1 cellular context compared by ENCODE assay signal in the genomic region with DNA sequence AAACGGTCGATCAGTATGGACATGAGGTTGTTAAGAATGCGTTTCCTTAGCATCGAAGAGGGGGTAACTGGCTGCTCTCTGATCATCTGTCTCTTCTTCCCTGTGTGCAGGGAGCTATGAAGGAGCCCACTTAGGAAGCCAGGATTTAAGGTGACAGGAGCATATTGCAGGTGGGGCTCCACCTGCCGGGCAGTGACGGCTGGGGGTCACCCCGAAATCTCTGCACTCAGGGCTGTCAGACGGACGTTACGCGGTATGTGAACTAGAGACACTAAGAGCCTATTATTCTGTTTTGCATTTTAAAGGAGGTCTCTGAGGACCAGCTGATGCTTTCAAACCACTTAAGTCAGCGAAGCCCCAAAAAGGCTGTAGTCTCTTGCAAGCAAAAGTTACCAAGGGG.
TF ChIP-seq lines count a peak whose summit lies in the region.

No MANE protein-coding gene starts in this region.

TF ChIP-seq in GM23338, 12 proteins besides CTCF, POLR2A, EP300 and RAD21 (continued from another document):
- TF ChIP-seq, protein P1, sequence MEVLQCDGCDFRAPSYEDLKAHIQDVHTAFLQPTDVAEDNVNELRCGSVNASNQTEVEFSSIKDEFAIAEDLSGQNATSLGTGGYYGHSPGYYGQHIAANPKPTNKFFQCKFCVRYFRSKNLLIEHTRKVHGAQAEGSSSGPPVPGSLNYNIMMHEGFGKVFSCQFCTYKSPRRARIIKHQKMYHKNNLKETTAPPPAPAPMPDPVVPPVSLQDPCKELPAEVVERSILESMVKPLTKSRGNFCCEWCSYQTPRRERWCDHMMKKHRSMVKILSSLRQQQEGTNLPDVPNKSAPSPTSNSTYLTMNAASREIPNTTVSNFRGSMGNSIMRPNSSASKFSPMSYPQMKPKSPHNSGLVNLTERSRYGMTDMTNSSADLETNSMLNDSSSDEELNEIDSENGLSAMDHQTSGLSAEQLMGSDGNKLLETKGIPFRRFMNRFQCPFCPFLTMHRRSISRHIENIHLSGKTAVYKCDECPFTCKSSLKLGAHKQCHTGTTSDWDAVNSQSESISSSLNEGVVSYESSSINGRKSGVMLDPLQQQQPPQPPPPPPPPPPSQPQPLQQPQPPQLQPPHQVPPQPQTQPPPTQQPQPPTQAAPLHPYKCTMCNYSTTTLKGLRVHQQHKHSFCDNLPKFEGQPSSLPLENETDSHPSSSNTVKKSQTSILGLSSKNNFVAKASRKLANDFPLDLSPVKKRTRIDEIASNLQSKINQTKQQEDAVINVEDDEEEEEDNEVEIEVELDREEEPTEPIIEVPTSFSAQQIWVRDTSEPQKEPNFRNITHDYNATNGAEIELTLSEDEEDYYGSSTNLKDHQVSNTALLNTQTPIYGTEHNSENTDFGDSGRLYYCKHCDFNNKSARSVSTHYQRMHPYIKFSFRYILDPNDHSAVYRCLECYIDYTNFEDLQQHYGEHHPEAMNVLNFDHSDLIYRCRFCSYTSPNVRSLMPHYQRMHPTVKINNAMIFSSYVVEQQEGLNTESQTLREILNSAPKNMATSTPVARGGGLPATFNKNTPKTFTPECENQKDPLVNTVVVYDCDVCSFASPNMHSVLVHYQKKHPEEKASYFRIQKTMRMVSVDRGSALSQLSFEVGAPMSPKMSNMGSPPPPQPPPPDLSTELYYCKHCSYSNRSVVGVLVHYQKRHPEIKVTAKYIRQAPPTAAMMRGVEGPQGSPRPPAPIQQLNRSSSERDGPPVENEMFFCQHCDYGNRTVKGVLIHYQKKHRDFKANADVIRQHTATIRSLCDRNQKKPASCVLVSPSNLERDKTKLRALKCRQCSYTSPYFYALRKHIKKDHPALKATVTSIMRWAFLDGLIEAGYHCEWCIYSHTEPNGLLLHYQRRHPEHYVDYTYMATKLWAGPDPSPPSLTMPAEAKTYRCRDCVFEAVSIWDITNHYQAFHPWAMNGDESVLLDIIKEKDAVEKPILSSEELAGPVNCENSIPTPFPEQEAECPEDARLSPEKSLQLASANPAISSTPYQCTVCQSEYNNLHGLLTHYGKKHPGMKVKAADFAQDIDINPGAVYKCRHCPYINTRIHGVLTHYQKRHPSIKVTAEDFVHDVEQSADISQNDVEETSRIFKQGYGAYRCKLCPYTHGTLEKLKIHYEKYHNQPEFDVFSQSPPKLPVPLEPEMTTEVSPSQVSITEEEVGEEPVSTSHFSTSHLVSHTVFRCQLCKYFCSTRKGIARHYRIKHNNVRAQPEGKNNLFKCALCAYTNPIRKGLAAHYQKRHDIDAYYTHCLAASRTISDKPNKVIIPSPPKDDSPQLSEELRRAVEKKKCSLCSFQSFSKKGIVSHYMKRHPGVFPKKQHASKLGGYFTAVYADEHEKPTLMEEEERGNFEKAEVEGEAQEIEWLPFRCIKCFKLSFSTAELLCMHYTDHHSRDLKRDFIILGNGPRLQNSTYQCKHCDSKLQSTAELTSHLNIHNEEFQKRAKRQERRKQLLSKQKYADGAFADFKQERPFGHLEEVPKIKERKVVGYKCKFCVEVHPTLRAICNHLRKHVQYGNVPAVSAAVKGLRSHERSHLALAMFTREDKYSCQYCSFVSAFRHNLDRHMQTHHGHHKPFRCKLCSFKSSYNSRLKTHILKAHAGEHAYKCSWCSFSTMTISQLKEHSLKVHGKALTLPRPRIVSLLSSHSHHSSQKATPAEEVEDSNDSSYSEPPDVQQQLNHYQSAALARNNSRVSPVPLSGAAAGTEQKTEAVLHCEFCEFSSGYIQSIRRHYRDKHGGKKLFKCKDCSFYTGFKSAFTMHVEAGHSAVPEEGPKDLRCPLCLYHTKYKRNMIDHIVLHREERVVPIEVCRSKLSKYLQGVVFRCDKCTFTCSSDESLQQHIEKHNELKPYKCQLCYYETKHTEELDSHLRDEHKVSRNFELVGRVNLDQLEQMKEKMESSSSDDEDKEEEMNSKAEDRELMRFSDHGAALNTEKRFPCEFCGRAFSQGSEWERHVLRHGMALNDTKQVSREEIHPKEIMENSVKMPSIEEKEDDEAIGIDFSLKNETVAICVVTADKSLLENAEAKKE (CRISPR knock-in tag; IDR thresholded peaks at IDR 0.05) = no peak
- TF ChIP-seq CREB1 (CRISPR knock-in tag; IDR thresholded peaks at IDR 0.05; ENCODE audit: low read depth) (no peak), JUNB (IDR thresholded peaks at IDR 0.05; ENCODE audit: unreplicated experiment) (no peak), NANOG (IDR thresholded peaks at IDR 0.05; ENCODE audit: borderline replicate concordance) (no peak)
- TF ChIP-seq, protein P2, sequence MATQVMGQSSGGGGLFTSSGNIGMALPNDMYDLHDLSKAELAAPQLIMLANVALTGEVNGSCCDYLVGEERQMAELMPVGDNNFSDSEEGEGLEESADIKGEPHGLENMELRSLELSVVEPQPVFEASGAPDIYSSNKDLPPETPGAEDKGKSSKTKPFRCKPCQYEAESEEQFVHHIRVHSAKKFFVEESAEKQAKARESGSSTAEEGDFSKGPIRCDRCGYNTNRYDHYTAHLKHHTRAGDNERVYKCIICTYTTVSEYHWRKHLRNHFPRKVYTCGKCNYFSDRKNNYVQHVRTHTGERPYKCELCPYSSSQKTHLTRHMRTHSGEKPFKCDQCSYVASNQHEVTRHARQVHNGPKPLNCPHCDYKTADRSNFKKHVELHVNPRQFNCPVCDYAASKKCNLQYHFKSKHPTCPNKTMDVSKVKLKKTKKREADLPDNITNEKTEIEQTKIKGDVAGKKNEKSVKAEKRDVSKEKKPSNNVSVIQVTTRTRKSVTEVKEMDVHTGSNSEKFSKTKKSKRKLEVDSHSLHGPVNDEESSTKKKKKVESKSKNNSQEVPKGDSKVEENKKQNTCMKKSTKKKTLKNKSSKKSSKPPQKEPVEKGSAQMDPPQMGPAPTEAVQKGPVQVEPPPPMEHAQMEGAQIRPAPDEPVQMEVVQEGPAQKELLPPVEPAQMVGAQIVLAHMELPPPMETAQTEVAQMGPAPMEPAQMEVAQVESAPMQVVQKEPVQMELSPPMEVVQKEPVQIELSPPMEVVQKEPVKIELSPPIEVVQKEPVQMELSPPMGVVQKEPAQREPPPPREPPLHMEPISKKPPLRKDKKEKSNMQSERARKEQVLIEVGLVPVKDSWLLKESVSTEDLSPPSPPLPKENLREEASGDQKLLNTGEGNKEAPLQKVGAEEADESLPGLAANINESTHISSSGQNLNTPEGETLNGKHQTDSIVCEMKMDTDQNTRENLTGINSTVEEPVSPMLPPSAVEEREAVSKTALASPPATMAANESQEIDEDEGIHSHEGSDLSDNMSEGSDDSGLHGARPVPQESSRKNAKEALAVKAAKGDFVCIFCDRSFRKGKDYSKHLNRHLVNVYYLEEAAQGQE (IDR thresholded peaks at IDR 0.05; ENCODE audit: unreplicated experiment) = no peak
